23 cellular contexts compared by ENCODE assay signal in the genomic region with DNA sequence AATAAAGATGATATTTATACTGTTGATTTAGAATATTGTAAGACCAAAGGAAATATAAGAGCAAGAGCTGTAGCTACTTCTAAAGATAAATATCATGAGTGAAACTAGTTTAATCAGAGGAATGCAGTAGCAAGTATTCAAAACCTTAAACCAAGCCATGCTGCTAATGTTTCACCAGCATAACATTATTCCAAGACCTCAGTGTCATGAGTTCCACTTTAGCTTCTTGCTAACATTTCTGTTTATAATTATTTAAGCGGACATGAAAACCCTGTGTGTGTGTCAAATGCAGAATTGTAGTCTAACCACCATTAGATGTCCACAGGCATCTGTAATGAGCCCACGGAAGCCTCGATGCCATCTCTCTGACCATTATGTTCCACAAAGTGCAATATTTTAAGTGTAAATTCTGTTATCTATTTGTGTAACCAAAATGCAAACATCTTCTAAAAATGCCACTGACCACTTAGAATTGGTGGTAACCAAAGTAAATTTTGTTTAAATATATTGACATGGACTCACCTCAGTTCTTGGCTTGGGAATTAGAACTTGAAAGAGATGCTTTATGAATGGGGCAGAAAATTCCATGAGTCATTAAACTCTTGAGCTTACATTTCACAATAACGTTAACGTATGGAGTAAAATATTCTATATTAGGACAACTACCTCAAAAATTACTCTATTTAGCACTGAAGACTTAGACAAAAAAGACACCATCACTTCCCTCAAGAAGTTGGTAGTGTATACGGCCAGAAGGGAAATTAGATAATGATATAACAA.
DNase-seq lines count a peak whose midpoint lies in the region; ATAC-seq, FAIRE-seq and TF ChIP-seq lines count a peak whose summit lies in the region.
"Had no signal": no experiment of that assay in that cellular context is flagged by ENCODE, and none has a peak within 500 bp of the region (broad histone marks: within the 10 kb centered on the region; RNA-seq: fewer than 3 reads in every experiment).

No MANE protein-coding gene starts in this region.

- H3K79me1 ChIP-seq in IMR-90 (ENCODE audit: low read depth in 1 of 2, low read length in 2 of 2) (no peaks in the 10 kb centered on the region), trophoblast cell (ENCODE audit: low read length) (peaks cover 3% of the 10 kb centered on the region)

- in situ Hi-C loops in IMR-90 (cut with MboI; ENCODE audit: low sequenced_read_pairs) = no loop called here

- H2BK5ac ChIP-seq in IMR-90 (ENCODE audit: low read depth, low read length, poor library complexity, severe bottlenecking) (no peak overlapping the region), trophoblast cell (ENCODE audit: low read depth, low read length, poor library complexity) (peak overlapping the region; percentile 68)

- TF ChIP-seq CTCF in IMR-90 (conservative IDR thresholded peaks at IDR 0.05; ENCODE audit: low read depth, low read length) = no peak
- TF ChIP-seq CTCF in endothelial cell of umbilical vein (IDR thresholded peaks at IDR 0.05; ENCODE audit: extremely low read depth in 1 of 2, insufficient read depth in 1 of 2, low read depth in 1 of 2, low read length in 2 of 2) = no peak
- no peak for TF ChIP-seq CTCF in right atrium auricular region (IDR thresholded peaks at IDR 0.05)

- no peak overlapping the region for H4K8ac ChIP-seq in IMR-90 (ENCODE audit: low read depth in 2 of 2, low read length in 2 of 2)
- no peak overlapping the region for H4K8ac ChIP-seq in trophoblast cell (ENCODE audit: low read depth, low read length)

- POLR2A ChIA-PET in IMR-90 (lab: Charles Lee; ENCODE audit: unreplicated experiment) = no interaction called here
- POLR2A ChIA-PET in endothelial cell of umbilical vein (lab: Charles Lee) = interaction anchor here (0.6 kb wide), 1 partner anchor 78 kb away, joined by 3 read pairs; no protein-coding TSS in a partner anchor

- peak overlapping the region; percentile 40 for H2BK12ac ChIP-seq in trophoblast cell (ENCODE audit: low read length)

- no peaks in the 10 kb centered on the region for H3K27me3 ChIP-seq in IMR-90 (ENCODE audit: control insufficient read depth, insufficient read depth, low read length)
- no peaks in the 10 kb centered on the region for H3K27me3 ChIP-seq in endothelial cell of umbilical vein (ENCODE audit: control insufficient read depth in 2 of 2, insufficient read depth in 2 of 2, low read length in 2 of 2)
- H3K27me3 ChIP-seq in trophoblast cell (ENCODE audit: insufficient read depth, low read length) = no peaks in the 10 kb centered on the region
- H3K27me3 ChIP-seq in right atrium auricular region = no peaks in the 10 kb centered on the region
- H3K27me3 ChIP-seq: BLaER1 treated with 17β-estradiol and CSF1 and Interleukin-3, amounts not matched to agents 10 nM and 100 nM; gastroesophageal sphincter; left lung; spleen had no signal

- H2BK20ac ChIP-seq in IMR-90 (ENCODE audit: low read depth, low read length) = no peak overlapping the region

- H2BK120ac ChIP-seq in IMR-90 (ENCODE audit: low read depth, low read length) (peak overlapping the region; percentile 4; the same call in 1 of the 2 replicates), trophoblast cell (ENCODE audit: insufficient read depth, low read length, poor library complexity) (peak overlapping the region; percentile 72)

- TF ChIP-seq RAD21 in IMR-90 (IDR thresholded peaks at IDR 0.05; ENCODE audit: low read length) = no peak

- H4K20me1 ChIP-seq in IMR-90 (ENCODE audit: insufficient read depth, low read length) (no peaks in the 10 kb centered on the region), endothelial cell of umbilical vein (replicated peaks; ENCODE audit: control insufficient read depth, extremely low read depth, insufficient read depth, low read length) (no peaks in the 10 kb centered on the region)
- H4K20me1 ChIP-seq: BLaER1 treated with 17β-estradiol and CSF1 and Interleukin-3, amounts not matched to agents 10 nM and 100 nM had no signal

- no peak for ATAC-seq in IMR-90 (ENCODE audit: low read depth)
- ATAC-seq: gastroesophageal sphincter, left lung had no signal

- peaks cover 3% of the 10 kb centered on the region; the same call in 1 of the 2 replicates for H3K9me3 ChIP-seq in IMR-90 (ENCODE audit: control insufficient read depth, insufficient read depth, low read length)
- no peaks in the 10 kb centered on the region for H3K9me3 ChIP-seq in endothelial cell of umbilical vein (replicated peaks; ENCODE audit: control insufficient read depth, insufficient read depth, low read length)
- H3K9me3 ChIP-seq in trophoblast cell (ENCODE audit: insufficient read depth, low read depth, low read length) = no peaks in the 10 kb centered on the region
- peaks cover 0 to 7% of the 10 kb centered on the region in 2 donors for H3K9me3 ChIP-seq in right atrium auricular region
- H3K9me3 ChIP-seq: Caco-2, gastroesophageal sphincter, left lung had no signal

- H3K4me2 ChIP-seq in IMR-90 (ENCODE audit: low read depth, low read length) = no peak overlapping the region
- peak overlapping the region; percentile 69 for H3K4me2 ChIP-seq in endothelial cell of umbilical vein (ENCODE audit: insufficient read depth, low read length)
- H3K4me2 ChIP-seq in trophoblast cell (ENCODE audit: low read length) = no peak overlapping the region

- H2AK5ac ChIP-seq in IMR-90 (ENCODE audit: low read depth, low read length) (no peak overlapping the region), trophoblast cell (ENCODE audit: low read length) (no peak overlapping the region)

- no peak overlapping the region for H3K4me3 ChIP-seq in IMR-90 (ENCODE audit: insufficient read depth, low read depth, low read length)
- H3K4me3 ChIP-seq in endothelial cell of umbilical vein (replicated peaks in 1 of 3; ENCODE audit: insufficient read depth in 1 of 3, low read depth in 1 of 3, low read length in 3 of 3) = no peak overlapping the region
- no peak overlapping the region for H3K4me3 ChIP-seq in trophoblast cell (ENCODE audit: low read depth, low read length)
- no peak overlapping the region for H3K4me3 ChIP-seq in right atrium auricular region
- H3K4me3 ChIP-seq: BLaER1 treated with 17β-estradiol and CSF1 and Interleukin-3, amounts not matched to agents 10 nM and 100 nM; gastroesophageal sphincter; left lung; spleen had no signal

- BruUV-seq in IMR-90 (replicated peaks; lab: Mats Ljungman, UMichigan) (no TSS peak), endothelial cell of umbilical vein (replicated peaks; lab: Mats Ljungman, UMichigan) (no TSS peak)

- H2BK15ac ChIP-seq in IMR-90 (ENCODE audit: low read depth, low read length) = 0 out of 3 replicates have a peak overlapping the region, but pooled peaks have one; percentile 7

- no peak overlapping the region for H3K23ac ChIP-seq in IMR-90 (ENCODE audit: low read depth, low read length)
- H3K23ac ChIP-seq in trophoblast cell (ENCODE audit: low read length) = no peak overlapping the region

- no peak for DNase-seq in IMR-90
- DNase-seq in RPMI7951 (ENCODE audit: low read depth) = peak; percentile 5
- no peak for DNase-seq in endothelial cell of umbilical vein (ENCODE audit: low read depth, low spot score)
- DNase-seq in trophoblast cell = peak in 1 of 2 donors; percentile 63
- no peak for DNase-seq in activated naive CD4-positive, alpha-beta T cell treated with anti-CD3 and anti-CD28 coated beads, Interleukin-2, amount 50 U/mL, for 16 hours
- DNase-seq in NCI-H345 (lab: John Stamatoyannopoulos, UW) = no peak
- DNase-seq in right atrium auricular region (ENCODE audit: low spot score) = no peak
- DNase-seq: activated CD4-positive, alpha-beta T cell treated with anti-CD3 and anti-CD28 coated beads, Interleukin-2, amount 10 ng/mL, durations not matched to agents 24 days and 14 days; activated naive CD4-positive, alpha-beta T cell treated with anti-CD3 and anti-CD28 coated beads for 36 hours; amygdala; Caco-2; left lung; mesendoderm; naive B cell; NCI-H1105 treated with DMSO at 0.1 percent for 48 hours; NCI-H1930; NCI-H2227 treated with DMSO at 0.1 percent for 48 hours; NCI-H748 treated with DMSO at 0.1 percent for 48 hours; occipital lobe; spleen had no signal

- 0 out of 2 replicates have a peak overlapping the region, but pooled peaks have one; percentile 48 for H3K14ac ChIP-seq in IMR-90 (replicated peaks; ENCODE audit: low read depth, low read length)
- no peak overlapping the region for H3K14ac ChIP-seq in trophoblast cell (ENCODE audit: low read length)

- no peak overlapping the region for H2AK9ac ChIP-seq in IMR-90 (replicated peaks; ENCODE audit: low read depth, low read length, poor library complexity)

- H3K4ac ChIP-seq in IMR-90 (ENCODE audit: low read depth, low read length) (no peak overlapping the region), trophoblast cell (ENCODE audit: low read depth, low read length) (no peak overlapping the region)

- H3K9ac ChIP-seq in IMR-90 (ENCODE audit: low read depth, low read length) (no peak overlapping the region), endothelial cell of umbilical vein (replicated peaks; ENCODE audit: extremely low read depth, insufficient read depth, low read length) (peak overlapping the region; percentile 20), trophoblast cell (ENCODE audit: low read length) (no peak overlapping the region)
- H3K9ac ChIP-seq: BLaER1 treated with 17β-estradiol and CSF1 and Interleukin-3, amounts not matched to agents 10 nM and 100 nM had no signal

- WGBS in IMR-90 (ENCODE audit: extremely low coverage in 2 of 2, insufficient read length in 1 of 2), 2 experiments = no CpG with 5 or more reads among the region's 6 CpGs
- WGBS in trophoblast cell (ENCODE audit: extremely low coverage, insufficient coverage, insufficient read length) = no CpG with 5 or more reads among the region's 6 CpGs

- dilution Hi-C loops in IMR-90 (cut with HindIII; ENCODE audit: low sequenced_read_pairs, unreplicated experiment) (no loop called here), endothelial cell of umbilical vein (cut with MboI; ENCODE audit: extremely low pct_ligation_motif_present, low sequenced_read_pairs) (no loop called here)

- H3K79me2 ChIP-seq in endothelial cell of umbilical vein (ENCODE audit: control insufficient read depth, insufficient read depth, low read length) = no peaks in the 10 kb centered on the region
- H3K79me2 ChIP-seq in trophoblast cell (ENCODE audit: control insufficient read depth, insufficient read depth, low read length, poor library complexity) = no peaks in the 10 kb centered on the region

- H3K56ac ChIP-seq in IMR-90 (ENCODE audit: extremely low read depth, insufficient read depth, low read length) = no peak overlapping the region

- no peak overlapping the region for H3K27ac ChIP-seq in IMR-90 (ENCODE audit: insufficient read depth, low read length)
- peak overlapping the region; percentile 98 for H3K27ac ChIP-seq in endothelial cell of umbilical vein (ENCODE audit: insufficient read depth, low read depth, low read length)
- no peak overlapping the region for H3K27ac ChIP-seq in trophoblast cell (ENCODE audit: low read depth, low read length)
- no peak overlapping the region for H3K27ac ChIP-seq in right atrium auricular region
- H3K27ac ChIP-seq: gastroesophageal sphincter, left lung, spleen had no signal

- H3K18ac ChIP-seq in IMR-90 (ENCODE audit: low read depth, low read length) (no peak overlapping the region), trophoblast cell (ENCODE audit: low read length) (no peak overlapping the region)

- no peaks in the 10 kb centered on the region for H3K36me3 ChIP-seq in IMR-90 (ENCODE audit: control insufficient read depth, insufficient read depth, low read length)
- H3K36me3 ChIP-seq in endothelial cell of umbilical vein (ENCODE audit: control insufficient read depth in 2 of 2, extremely low read depth in 1 of 2, insufficient read depth in 2 of 2, low read length in 2 of 2) = no peaks in the 10 kb centered on the region
- no peaks in the 10 kb centered on the region for H3K36me3 ChIP-seq in trophoblast cell (ENCODE audit: control insufficient read depth in 1 of 2, insufficient read depth in 2 of 2, low read length in 2 of 2)
- no peaks in the 10 kb centered on the region for H3K36me3 ChIP-seq in right atrium auricular region
- H3K36me3 ChIP-seq: BLaER1 treated with 17β-estradiol and CSF1 and Interleukin-3, amounts not matched to agents 10 nM and 100 nM; gastroesophageal sphincter; left lung; spleen had no signal

- H4K91ac ChIP-seq in IMR-90 (ENCODE audit: insufficient read depth, low read depth, low read length) (no peak overlapping the region; the same call in 1 of the 2 replicates), trophoblast cell (ENCODE audit: low read depth, low read length) (peak overlapping the region; percentile 62)

- H3K9me1 ChIP-seq in IMR-90 (ENCODE audit: insufficient read depth, low read length) (no peaks in the 10 kb centered on the region), endothelial cell of umbilical vein (replicated peaks; ENCODE audit: control insufficient read depth, extremely low read depth, insufficient read depth, low read length) (no peaks in the 10 kb centered on the region)

- H3K4me1 ChIP-seq in IMR-90 (ENCODE audit: control insufficient read depth, insufficient read depth, low read length) (no peaks in the 10 kb centered on the region; the same call in 1 of the 2 replicates), endothelial cell of umbilical vein (ENCODE audit: control insufficient read depth, extremely low read depth, insufficient read depth, low read length) (peaks cover 27% of the 10 kb centered on the region), trophoblast cell (ENCODE audit: control insufficient read depth in 1 of 2, insufficient read depth in 2 of 2, low read length in 2 of 2) (peaks cover 0 to 2% of the 10 kb centered on the region in 2 experiments), right atrium auricular region (no peaks in the 10 kb centered on the region)
- H3K4me1 ChIP-seq: Caco-2, left lung had no signal

- FAIRE-seq in endothelial cell of umbilical vein (lab: Jason Lieb, UNC) = no peak
- FAIRE-seq: G401.6 had no signal

- no peak overlapping the region for H4K12ac ChIP-seq in trophoblast cell (ENCODE audit: low read depth, low read length)

- no peak for TF ChIP-seq POLR2A in IMR-90 (IDR thresholded peaks at IDR 0.05; ENCODE audit: low read depth, low read length)
- no peak for TF ChIP-seq POLR2A in endothelial cell of umbilical vein (IDR thresholded peaks at IDR 0.05; ENCODE audit: low read depth, low read length)

- H2AFZ ChIP-seq in IMR-90 (replicated peaks; ENCODE audit: low read length, poor library complexity) (no peak overlapping the region), endothelial cell of umbilical vein (ENCODE audit: low read depth, low read length) (no peak overlapping the region), trophoblast cell (ENCODE audit: insufficient read depth, low read length, poor library complexity) (no peak overlapping the region)

- CTCF ChIA-PET in IMR-90 (lab: Yijun Ruan, JAX) = interaction anchor here (0.9 kb wide), 1 partner anchor 805 kb away, joined by 4 read pairs; no protein-coding TSS in a partner anchor
- CTCF ChIA-PET in endothelial cell of umbilical vein (lab: Charles Lee) = interaction anchor here (1.0 to 3.7 kb wide), 3 partner anchors 18 to 754 kb away, joined by 3 to 21 read pairs (median 4); no protein-coding TSS in a partner anchor

- H4K5ac ChIP-seq in IMR-90 (ENCODE audit: low read depth, low read length) = no peak overlapping the region

- intact Hi-C loops in IMR-90 (cut with micrococcal nuclease) = no loop called here
- intact Hi-C loops in endothelial cell of umbilical vein (cut with micrococcal nuclease) = loop anchor here (5.0 kb wide), 1 partner anchor 302 kb away; no protein-coding TSS in a partner anchor
